In the genomic region with DNA sequence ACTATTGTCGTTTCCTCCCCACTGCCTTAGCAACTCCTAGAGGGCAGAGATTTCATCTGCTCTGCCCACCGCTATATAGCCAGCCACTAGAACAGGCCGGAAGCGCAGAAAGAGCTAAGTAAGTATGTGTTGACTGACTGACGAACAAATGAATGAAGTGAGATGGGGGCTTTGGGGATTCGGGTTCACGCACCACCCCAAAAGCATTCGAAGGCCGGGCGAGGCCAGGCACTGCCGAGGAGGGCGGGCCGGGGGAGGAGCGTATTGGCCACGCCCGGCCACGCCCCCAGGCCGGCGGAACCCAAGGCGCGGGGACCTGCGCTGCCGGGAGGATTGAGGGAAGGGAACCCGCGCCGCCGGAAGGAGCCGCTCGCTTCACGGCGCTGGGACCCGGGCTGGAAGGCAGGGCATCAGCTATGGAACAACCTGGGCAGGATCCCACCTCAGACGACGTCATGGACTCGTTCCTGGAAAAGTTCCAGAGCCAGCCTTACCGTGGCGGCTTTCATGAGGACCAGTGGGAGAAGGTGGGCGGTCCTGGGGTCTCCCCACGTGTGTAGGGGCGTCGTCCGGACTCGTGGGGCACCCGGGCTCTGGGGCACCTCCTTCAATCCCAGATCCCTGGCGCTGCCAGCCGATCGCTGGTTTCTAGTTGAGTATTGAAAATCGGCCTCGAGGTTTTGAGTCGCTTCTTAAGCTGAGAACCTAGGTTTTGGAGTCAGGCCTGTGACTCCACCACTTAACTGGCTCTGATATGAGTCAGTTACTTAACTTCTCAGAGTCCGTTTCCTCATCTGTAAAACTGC, we compare ENCODE assay signal across 8 cellular contexts. TPM values are rescaled to one million over a fixed set of nuclear protein-coding genes. Genes with fewer than 3 reads are reported as not detected.
DNase-seq lines count a peak whose midpoint lies in the region; ATAC-seq and TF ChIP-seq lines count a peak whose summit lies in the region.

A gene with protein sequence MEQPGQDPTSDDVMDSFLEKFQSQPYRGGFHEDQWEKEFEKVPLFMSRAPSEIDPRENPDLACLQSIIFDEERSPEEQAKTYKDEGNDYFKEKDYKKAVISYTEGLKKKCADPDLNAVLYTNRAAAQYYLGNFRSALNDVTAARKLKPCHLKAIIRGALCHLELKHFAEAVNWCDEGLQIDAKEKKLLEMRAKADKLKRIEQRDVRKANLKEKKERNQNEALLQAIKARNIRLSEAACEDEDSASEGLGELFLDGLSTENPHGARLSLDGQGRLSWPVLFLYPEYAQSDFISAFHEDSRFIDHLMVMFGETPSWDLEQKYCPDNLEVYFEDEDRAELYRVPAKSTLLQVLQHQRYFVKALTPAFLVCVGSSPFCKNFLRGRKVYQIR (plus strand): TSS at position 369 of the 806 bp plus-strand sequence. CDS start 48 bp downstream, at position 417.

- peak within 1 kb of the TSS; percentile 99 for H3K27ac Mint-ChIP-seq in activated T-cell treated with anti-CD3 and anti-CD28 coated beads, Interleukin-2, amount 50 U/mL, for 24 hours

- H3K36me3 ChIP-seq in PC-3 (ENCODE audit: low read depth, low read length) (peaks cover 22% of the 10 kb centered on the region; the same call in 1 of the 2 replicates), muscle layer of colon (ENCODE audit: insufficient read depth, low read length) (peaks cover 16% of the 10 kb centered on the region)

- no peaks in the 10 kb centered on the region for H3K9me2 ChIP-seq in PC-3 (replicated peaks; ENCODE audit: low read length)

- H3K27me3 ChIP-seq in PC-3 (ENCODE audit: low read length) (no peaks in the 10 kb centered on the region), muscle layer of colon (ENCODE audit: control insufficient read depth in 1 of 2, insufficient read depth in 2 of 2, low read length in 2 of 2) (no peaks in the 10 kb centered on the region)

- TSS peak; percentile 86 for BruUV-seq in PC-3 (replicated peaks; lab: Mats Ljungman, UMichigan)

- peak within 1 kb of the TSS; percentile 85 for H2AFZ ChIP-seq in PC-3 (ENCODE audit: low read length)

- H3F3A ChIP-seq in PC-3 (ENCODE audit: low read length, unreplicated experiment): peaks cover 1% of the 10 kb centered on the region

- POLR2A ChIA-PET in PC-3 (lab: Charles Lee; ENCODE audit: unreplicated experiment): interaction anchor here (0.5 to 0.6 kb wide), 3 partner anchors 21 to 85 kb away, joined by 3 to 7 read pairs (median 4); no protein-coding TSS in a partner anchor

- no peak for TF ChIP-seq CTCF in PC-3 (conservative IDR thresholded peaks at IDR 0.05; ENCODE audit: low read depth, low read length)

- peaks cover 38% of the 10 kb centered on the region for H3K79me2 ChIP-seq in PC-3 (ENCODE audit: low read length)

- peak within 1 kb of the TSS; percentile 68 for H3K27ac ChIP-seq in PC-3 (ENCODE audit: low read length)
- H3K27ac ChIP-seq in muscle layer of colon (ENCODE audit: low read depth, low read length): peak within 1 kb of the TSS; percentile 73

- CTCF ChIA-PET in PC-3 (lab: Charles Lee): interaction anchor here (2.0 kb wide), 1 partner anchor 86 kb away, joined by 5 read pairs; a partner anchor contains a TSS

- H3K4me2 ChIP-seq in PC-3 (ENCODE audit: low read length): peak within 1 kb of the TSS; percentile 79

- H3K4me3 ChIP-seq in PC-3 (ENCODE audit: low read length): peak within 1 kb of the TSS; percentile 80
- peak within 1 kb of the TSS; percentile 76 to 91 for H3K4me3 ChIP-seq in muscle layer of colon (ENCODE audit: low read depth in 1 of 2, low read length in 2 of 2)

- H3K9me3 ChIP-seq in PC-3 (ENCODE audit: low read length) (no peaks in the 10 kb centered on the region), muscle layer of colon (ENCODE audit: low read length) (no peaks in the 10 kb centered on the region)

- DNase-seq in DMS 273 treated with DMSO at 0.1 percent for 48 hours (lab: John Stamatoyannopoulos, UW) (peak; percentile 66), HuH-7.5 (ENCODE audit: low spot score) (peak; percentile 66), PC-3 (peak; percentile 87)
- peak; percentile 94 for DNase-seq in activated T-cell treated with anti-CD3 and anti-CD28 coated beads, Interleukin-2, amount 50 U/mL, for 24 hours
- peak; percentile 64 to 69 for DNase-seq in stimulated activated CD8-positive, alpha-beta memory T cell treated with anti-CD3 and anti-CD28 coated beads, Interleukin-7, amount 100 ng/mL, for 1 hour (ENCODE audit: low read depth in 2 of 2)

- no peaks in the 10 kb centered on the region for H4K20me1 ChIP-seq in PC-3 (ENCODE audit: low read length)

- H3K4me1 Mint-ChIP-seq in activated T-cell treated with anti-CD3 and anti-CD28 coated beads, Interleukin-2, amount 50 U/mL, for 24 hours (ENCODE audit: low read depth): peaks cover 34% of the 10 kb centered on the region

- no peaks in the 10 kb centered on the region for H3K9me3 Mint-ChIP-seq in activated T-cell treated with anti-CD3 and anti-CD28 coated beads, Interleukin-2, amount 50 U/mL, for 24 hours

- peaks cover 48% of the 10 kb centered on the region for H3K36me3 Mint-ChIP-seq in activated T-cell treated with anti-CD3 and anti-CD28 coated beads, Interleukin-2, amount 50 U/mL, for 24 hours (ENCODE audit: low read depth)

- ATAC-seq in GM21526 (IDR thresholded peaks at IDR 0.05; ENCODE audit: low FRiP score, unreplicated experiment) (peak; percentile 93), PC-3 (peak; percentile 96), esophagus mucosa (peak; percentile 96)

- peaks cover 12% of the 10 kb centered on the region for H3K4me1 ChIP-seq in PC-3 (ENCODE audit: insufficient read depth, low read length)
- peaks cover 20% of the 10 kb centered on the region for H3K4me1 ChIP-seq in muscle layer of colon (ENCODE audit: insufficient read depth, low read length)

- peak within 1 kb of the TSS; percentile 91 for H3K9ac ChIP-seq in PC-3 (ENCODE audit: low read length)
- peak within 1 kb of the TSS; percentile 63 for H3K9ac ChIP-seq in muscle layer of colon (ENCODE audit: low read length)

- intact Hi-C loops in PC-3 (cut with micrococcal nuclease): loop anchor here (1.0 kb wide), 1 partner anchor 49 kb away; a partner anchor contains a TSS

- H3K27me3 Mint-ChIP-seq in activated T-cell treated with anti-CD3 and anti-CD28 coated beads, Interleukin-2, amount 50 U/mL, for 24 hours: no peaks in the 10 kb centered on the region

- H3K4me3 Mint-ChIP-seq in activated T-cell treated with anti-CD3 and anti-CD28 coated beads, Interleukin-2, amount 50 U/mL, for 24 hours: peak within 1 kb of the TSS; percentile 92

RNA-seq across cellular contexts. Expression of the gene that starts here (rescaled TPM):
- total RNA-seq in PC-3 (2014; rRNA removed): 28.2 and 34.7 TPM in 2 replicates
- total RNA-seq in esophagus mucosa: 15.1 TPM

Comparison
In these comparisons a context has a peak if more than half of its experiments do, and no peak if none do; other contexts are left out.
1. Peak in every context shown above with its lines: DNase-seq, ATAC-seq, H3K4me3 ChIP-seq and H3K27ac ChIP-seq.